23 cellular contexts compared by ENCODE assay signal in genomic region chr4:147582386-147583077, GRCh38. TPM values are rescaled to one million over a fixed set of nuclear protein-coding genes. Genes with fewer than 3 reads are reported as not detected.
DNase-seq lines count a peak whose midpoint lies in the region; FAIRE-seq and TF ChIP-seq lines count a peak whose summit lies in the region.
"Had no signal": no experiment of that assay in that cellular context is flagged by ENCODE, and none has a peak within 500 bp of the region (broad histone marks: within the 10 kb centered on the region; RNA-seq: fewer than 3 reads in every experiment).

No MANE protein-coding gene starts in this region.

- TF ChIP-seq CTCF in bronchial epithelial cell (IDR thresholded peaks at IDR 0.05; ENCODE audit: insufficient read depth, low read length, severe bottlenecking), result no peak
- TF ChIP-seq CTCF in fibroblast of villous mesenchyme (IDR thresholded peaks at IDR 0.05; ENCODE audit: insufficient read depth, low read depth, low read length), result no peak

- H3K27me3 ChIP-seq in ACC112 (ENCODE audit: insufficient read depth, low read length) (no peaks in the 10 kb centered on the region), bronchial epithelial cell (ENCODE audit: control insufficient read depth, insufficient read depth, low read length) (no peaks in the 10 kb centered on the region), HAP-1 (ENCODE audit: low read depth) (no peaks in the 10 kb centered on the region)
- H3K27me3 ChIP-seq: body of pancreas, heart left ventricle, upper lobe of left lung had no signal

- no peaks in the 10 kb centered on the region for H3K9me3 ChIP-seq in HAP-1
- H3K9me3 ChIP-seq: body of pancreas had no signal

- FAIRE-seq in bronchial epithelial cell (lab: Jason Lieb, UNC), result no peak
- FAIRE-seq: GM12892 had no signal

- peaks cover 36% of the 10 kb centered on the region for H3K4me1 ChIP-seq in ACC112 (ENCODE audit: control insufficient read depth, insufficient read depth, low read length, unreplicated experiment)
- H3K4me1 ChIP-seq in HAP-1, result peaks cover 5% of the 10 kb centered on the region
- H3K4me1 ChIP-seq: body of pancreas, heart left ventricle, upper lobe of left lung had no signal

- H3K79me2 ChIP-seq in ACC112 (ENCODE audit: control insufficient read depth, insufficient read depth, low read length, unreplicated experiment), result no peaks in the 10 kb centered on the region

- H3K4me3 ChIP-seq in ACC112 (ENCODE audit: low read depth, low read length) (no peak overlapping the region), bronchial epithelial cell (ENCODE audit: low read depth, low read length) (no peak overlapping the region), fibroblast of villous mesenchyme (ENCODE audit: low read depth, low read length) (no peak overlapping the region), HAP-1 (no peak overlapping the region)
- H3K4me3 ChIP-seq: body of pancreas, coronary artery, heart left ventricle, smooth muscle cell, upper lobe of left lung had no signal

- in situ Hi-C loops in HAP-1 (cut with MboI; ENCODE audit: low sequenced_read_pairs), result loop anchor here (10.0 to 25.0 kb wide), 3 partner anchors 58 to 570 kb away; no protein-coding TSS in a partner anchor

- H3K36me3 ChIP-seq in ACC112 (ENCODE audit: insufficient read depth, low read length), result no peaks in the 10 kb centered on the region
- no peaks in the 10 kb centered on the region for H3K36me3 ChIP-seq in bronchial epithelial cell (ENCODE audit: control insufficient read depth, insufficient read depth, low read length)
- H3K36me3 ChIP-seq in HAP-1 (replicated peaks), result no peaks in the 10 kb centered on the region
- H3K36me3 ChIP-seq: heart left ventricle, upper lobe of left lung had no signal

- H2AFZ ChIP-seq in ACC112 (ENCODE audit: low read length, unreplicated experiment), result no peak overlapping the region

- H3K27ac ChIP-seq in ACC112 (ENCODE audit: low read depth, low read length), result peak overlapping the region; percentile 64
- H3K27ac ChIP-seq: body of pancreas, coronary artery, heart left ventricle, upper lobe of left lung had no signal

- peak; percentile 46 for DNase-seq in LHCN-M2 (ENCODE audit: low read depth)
- DNase-seq in bronchial epithelial cell (ENCODE audit: low read depth), result peak; percentile 97
- peak; percentile 48 for DNase-seq in fibroblast of villous mesenchyme (ENCODE audit: low read depth)
- DNase-seq in HAP-1 (ENCODE audit: low spot score in 2 of 2), result no peak
- no peak for DNase-seq in NCI-H2081 (lab: John Stamatoyannopoulos, UW)
- DNase-seq in NCI-H82 treated with DMSO at 0.1 percent for 48 hours (lab: John Stamatoyannopoulos, UW; ENCODE audit: unreplicated experiment), result no peak
- no peak for DNase-seq in C1 segment of cervical spinal cord (lab: John Stamatoyannopoulos, UW)
- DNase-seq: activated B cell treated with CpG ODN at 0.5 μM for 24 hours; body of pancreas; heart left ventricle; naive thymus-derived CD4-positive, alpha-beta T cell; NCI-H2029 treated with DMSO at 0.1 percent for 48 hours; NCI-H82; nucleus accumbens; SIG-M5; stimulated activated CD4-positive, alpha-beta T cell treated with anti-CD3 and anti-CD28 coated beads, Interleukin-2, amount 100 ng/mL, for 24 hours; SW 1271; T1000; upper lobe of left lung had no signal

RNA-seq across cellular contexts. Expression of gene TMEM184C, which starts 34.7 kb away (rescaled TPM):
- total RNA-seq in LHCN-M2 (2014; rRNA removed), result 32.6 and 32.9 TPM in 2 replicates
- 16.4 TPM for polyA plus RNA-seq in LHCN-M2 (2012)
- 34.9 and 51.3 TPM in 2 replicates for total RNA-seq in bronchial epithelial cell
- total RNA-seq in fibroblast of villous mesenchyme, result 27.7 and 44.9 TPM in 2 replicates

Comparison
In these comparisons a context has a peak if more than half of its experiments do, and no peak if none do; other contexts are left out.
1. DNase-seq: peak in LHCN-M2 (single experiment), bronchial epithelial cell (single experiment) and fibroblast of villous mesenchyme (single experiment); none in HAP-1 (0 of 2), NCI-H2081 (0 of 2), NCI-H82 treated with DMSO at 0.1 percent for 48 hours (single experiment) and C1 segment of cervical spinal cord (0 of 14).